Comparison of ENCODE assay signal across 8 cellular contexts in genomic region chr11:44927174-44927661, GRCh38. TPM values are rescaled to one million over a fixed set of nuclear protein-coding genes. Genes with fewer than 3 reads are reported as not detected.
DNase-seq lines count a peak whose midpoint lies in the region; ATAC-seq and TF ChIP-seq lines count a peak whose summit lies in the region.

No MANE protein-coding gene starts in this region.

- H3K4me2 ChIP-seq in GM23338 (no peak overlapping the region), mesenchymal stem cell (ENCODE audit: low read length, poor library complexity, severe bottlenecking) (no peak overlapping the region)

- no peak overlapping the region for H4K91ac ChIP-seq in mesenchymal stem cell (ENCODE audit: low read length)

- H3K4me1 Mint-ChIP-seq in GM23338 = peaks cover 38% of the 10 kb centered on the region

- no peaks in the 10 kb centered on the region for H3K79me2 ChIP-seq in GM23338 (replicated peaks; ENCODE audit: insufficient read depth)

- no peak overlapping the region for H2BK5ac ChIP-seq in mesenchymal stem cell (ENCODE audit: low read depth, low read length, poor library complexity, severe bottlenecking)

- no peak overlapping the region for H3K27ac Mint-ChIP-seq in GM23338

- WGBS in mesenchymal stem cell = 26% methylated on average over 16 of the region's 16 CpGs

- no peak overlapping the region for H4K8ac ChIP-seq in mesenchymal stem cell (ENCODE audit: low read length)

- H3F3A ChIP-seq in GM23338 (replicated peaks; ENCODE audit: low read depth) = no peaks in the 10 kb centered on the region

- H3K4me3 ChIP-seq in BE2C (ENCODE audit: low read depth, low read length) (no peak overlapping the region), GM23338 (no peak overlapping the region), mesenchymal stem cell (ENCODE audit: insufficient read depth in 1 of 2, low read depth in 1 of 2, low read length in 2 of 2) (no peak overlapping the region)

- H3K4me1 ChIP-seq in BE2C (peaks cover 3% of the 10 kb centered on the region; the same call in 1 of the 2 replicates), GM23338 (ENCODE audit: insufficient read depth) (peaks cover 16% of the 10 kb centered on the region), mesenchymal stem cell (ENCODE audit: control insufficient read depth, insufficient read depth, low read depth, low read length) (peaks cover 2% of the 10 kb centered on the region)

- H3K9me3 Mint-ChIP-seq in GM23338 = no peaks in the 10 kb centered on the region

- H2BK12ac ChIP-seq in mesenchymal stem cell (ENCODE audit: low read length in 2 of 2) = peak overlapping the region in 1 of 2 experiments; percentile 38

- H3K27me3 Mint-ChIP-seq in GM23338 (ENCODE audit: insufficient read depth, low read depth, poor library complexity) = peaks cover 30% of the 10 kb centered on the region

- H3K9ac ChIP-seq in mesenchymal stem cell (ENCODE audit: low read length) = no peak overlapping the region

- TF ChIP-seq CTCF in BE2C (IDR thresholded peaks at IDR 0.05; ENCODE audit: low read depth, low read length) (peak; percentile 73), GM23338 (conservative IDR thresholded peaks at IDR 0.05; ENCODE audit: low read depth in 2 of 2) (peak; percentile 91 to 97)

- H3K4me3 Mint-ChIP-seq in GM23338 = no peak overlapping the region

- H2AK5ac ChIP-seq in mesenchymal stem cell (ENCODE audit: low read length, severe bottlenecking) = no peak overlapping the region

- H3K4ac ChIP-seq in mesenchymal stem cell (ENCODE audit: low read depth in 1 of 2, low read length in 2 of 2) = no peak overlapping the region

- ATAC-seq in GM23338 (peak; percentile 70), HG02798 (IDR thresholded peaks at IDR 0.05; ENCODE audit: poor library complexity, unreplicated experiment) (no peak)

- no peaks in the 10 kb centered on the region for H3K79me1 ChIP-seq in mesenchymal stem cell (replicated peaks; ENCODE audit: low read length, poor library complexity, severe bottlenecking)

- no peak overlapping the region for H2BK15ac ChIP-seq in mesenchymal stem cell (ENCODE audit: low read depth, poor library complexity, severe bottlenecking)

- H3K9me3 ChIP-seq in BE2C = no peaks in the 10 kb centered on the region
- no peaks in the 10 kb centered on the region for H3K9me3 ChIP-seq in mesenchymal stem cell (ENCODE audit: control insufficient read depth, low read length)

- H3K36me3 ChIP-seq in BE2C = no peaks in the 10 kb centered on the region
- no peaks in the 10 kb centered on the region for H3K36me3 ChIP-seq in GM23338 (ENCODE audit: insufficient read depth)
- no peaks in the 10 kb centered on the region for H3K36me3 ChIP-seq in mesenchymal stem cell (ENCODE audit: control insufficient read depth in 1 of 2, insufficient read depth in 2 of 2, low read depth in 1 of 2, low read length in 2 of 2)

- H4K20me1 ChIP-seq in GM23338 (replicated peaks; ENCODE audit: insufficient read depth) = no peaks in the 10 kb centered on the region

- H3K27ac ChIP-seq in GM23338 (ENCODE audit: low read depth) = no peak overlapping the region
- H3K27ac ChIP-seq in mesenchymal stem cell (ENCODE audit: low read length, poor library complexity, severe bottlenecking) = no peak overlapping the region

- no peak overlapping the region for H3K23ac ChIP-seq in mesenchymal stem cell (ENCODE audit: low read length in 2 of 2)

- no peak overlapping the region for H2BK120ac ChIP-seq in mesenchymal stem cell (ENCODE audit: low read depth, low read length)

- no peak overlapping the region for H3K14ac ChIP-seq in mesenchymal stem cell (ENCODE audit: low read length in 2 of 2)

- peak overlapping the region in 1 of 2 experiments; percentile 50 for H3K18ac ChIP-seq in mesenchymal stem cell (ENCODE audit: low read depth in 1 of 2, low read length in 2 of 2)

- H2AFZ ChIP-seq in GM23338 (no peak overlapping the region), mesenchymal stem cell (ENCODE audit: low read depth, low read length) (no peak overlapping the region)

- peak; percentile 73 for DNase-seq in BE2C
- DNase-seq in GM23338 (ENCODE audit: low spot score) = peak; percentile 96
- DNase-seq in NCI-H345 treated with DMSO at 0.1 percent for 48 hours (lab: John Stamatoyannopoulos, UW; ENCODE audit: unreplicated experiment) = peak; percentile 83
- peak; percentile 41 to 42 for DNase-seq in activated CD4-positive, alpha-beta T cell treated with anti-CD3 and anti-CD28 coated beads, Interleukin-2, amount 50 U/mL, for 4 hours
- peak; percentile 88 for DNase-seq in ecto neural progenitor cell (ENCODE audit: low spot score)
- DNase-seq in mesenchymal stem cell = peak; percentile 77
- peak; percentile 25 to 47 for DNase-seq in stimulated activated CD8-positive, alpha-beta memory T cell treated with anti-CD3 and anti-CD28 coated beads, Interleukin-7, amount 100 ng/mL, for 1 hour (ENCODE audit: low read depth in 2 of 2)

- H3K9me2 ChIP-seq in GM23338 (ENCODE audit: insufficient read depth) = no peaks in the 10 kb centered on the region

- H3K27me3 ChIP-seq in BE2C (no peaks in the 10 kb centered on the region), GM23338 (ENCODE audit: insufficient read depth) (no peaks in the 10 kb centered on the region), mesenchymal stem cell (ENCODE audit: control insufficient read depth in 1 of 2, insufficient read depth in 1 of 2, low read length in 2 of 2) (peaks cover 50 to 73% of the 10 kb centered on the region in 2 experiments)

- peaks cover 9% of the 10 kb centered on the region; the same call in 1 of the 3 replicates for H3K36me3 Mint-ChIP-seq in GM23338 (ENCODE audit: low read depth)

TF ChIP-seq in GM23338, 12 proteins besides CTCF, POLR2A, EP300 and RAD21 (continues in another document):
- TF ChIP-seq ETS1 (IDR thresholded peaks at IDR 0.05) (no peak), ZNF331 (CRISPR knock-in tag; IDR thresholded peaks at IDR 0.05; ENCODE audit: low read depth) (no peak), STAT1 (IDR thresholded peaks at IDR 0.05; ENCODE audit: unreplicated experiment) (no peak), POLR2AphosphoS5 (IDR thresholded peaks at IDR 0.05; ENCODE audit: low read depth) (no peak), EZH2 (IDR thresholded peaks at IDR 0.05; ENCODE audit: low read depth, unreplicated experiment) (no peak)

RNA-seq across cellular contexts. Expression of gene TP53I11, which starts 23.5 kb away (rescaled TPM):
- polyA plus RNA-seq in BE2C (2012; ENCODE audit: insufficient read depth, insufficient read length, low read depth) = 15.0 TPM
- total RNA-seq in GM23338 (2014; rRNA removed; shearing (Covaris generic)) = 33.4 and 43.9 TPM in 2 replicates
- 22.5 and 23.5 TPM in 2 replicates for polyA plus RNA-seq in GM23338 (2016; fragmentation: Nextera tagmentation; extraction: Ambion mirVana)
- polyA plus RNA-seq in mesenchymal stem cell (2013, experiment 1 of 2) = 235 TPM
- 235 TPM for polyA plus RNA-seq in mesenchymal stem cell (2013, experiment 2 of 2)

Comparison
In these comparisons a context has a peak if more than half of its experiments do, and no peak if none do; other contexts are left out.
1. DNase-seq: peak in every context shown above with its lines; median percentile 96 in GM23338; 88 in ecto neural progenitor cell; 83 in NCI-H345 treated with DMSO at 0.1 percent for 48 hours; 77 in mesenchymal stem cell; 73 in BE2C; 42 in activated CD4-positive, alpha-beta T cell treated with anti-CD3 and anti-CD28 coated beads, Interleukin-2, amount 50 U/mL, for 4 hours; 36 in stimulated activated CD8-positive, alpha-beta memory T cell treated with anti-CD3 and anti-CD28 coated beads, Interleukin-7, amount 100 ng/mL, for 1 hour.